ENCODE assay signal across 24 cellular contexts in the genomic region with DNA sequence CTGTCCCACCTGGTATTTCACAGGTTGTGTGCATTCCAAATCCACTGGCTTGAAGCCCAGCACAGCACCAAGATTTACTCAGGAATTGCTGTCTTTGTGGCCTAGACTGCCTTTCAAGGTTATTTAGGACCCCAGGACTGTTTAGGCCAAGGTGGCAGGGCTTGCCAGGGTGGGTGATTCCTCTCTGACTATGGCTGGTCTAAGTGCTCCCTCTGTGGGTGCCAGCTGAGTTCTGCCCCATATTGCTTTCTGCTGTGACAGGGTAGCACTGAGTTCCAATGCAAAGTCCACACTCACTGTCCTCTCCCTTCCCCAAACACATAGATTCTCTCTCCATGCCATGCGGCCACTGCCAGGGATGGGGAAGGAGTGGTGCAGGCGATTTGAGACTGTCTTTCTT.
DNase-seq lines count a peak whose midpoint lies in the region; ATAC-seq, FAIRE-seq and TF ChIP-seq lines count a peak whose summit lies in the region.
"Had no signal": no experiment of that assay in that cellular context is flagged by ENCODE, and none has a peak within 500 bp of the region (broad histone marks: within the 10 kb centered on the region; RNA-seq: fewer than 3 reads in every experiment).

No MANE protein-coding gene starts in this region.

- H3K9ac ChIP-seq in OCI-LY1 (ENCODE audit: low read length) = no peak overlapping the region
- H3K9ac ChIP-seq: BLaER1 treated with 17β-estradiol and CSF1 and Interleukin-3, amounts not matched to agents 10 nM and 100 nM had no signal

- H4K20me1 ChIP-seq in OCI-LY1 (ENCODE audit: insufficient read depth, low read length) = no peaks in the 10 kb centered on the region
- H4K20me1 ChIP-seq: BLaER1 treated with 17β-estradiol and CSF1 and Interleukin-3, amounts not matched to agents 10 nM and 100 nM had no signal

- H3K4me1 ChIP-seq in OCI-LY1 (ENCODE audit: insufficient read depth, low read length, severe bottlenecking) = no peaks in the 10 kb centered on the region
- no peaks in the 10 kb centered on the region for H3K4me1 ChIP-seq in upper lobe of right lung
- H3K4me1 ChIP-seq: BLaER1 treated with 17β-estradiol and CSF1 and Interleukin-3, amounts not matched to agents 10 nM and 100 nM; Caco-2 had no signal

- no peaks in the 10 kb centered on the region for H3F3A ChIP-seq in OCI-LY1 (ENCODE audit: insufficient read depth, low read length)

- no peak for DNase-seq in GM12891 (ENCODE audit: insufficient read length, low spot score)
- no peak for DNase-seq in choroid plexus epithelial cell (ENCODE audit: low read depth)
- no peak for DNase-seq in upper lobe of right lung
- DNase-seq in NCI-H2171 (lab: John Stamatoyannopoulos, UW) = no peak
- no peak for DNase-seq in activated naive CD4-positive, alpha-beta T cell treated with Interleukin-2 at 50 U/mL for 16 hours
- DNase-seq: Caco-2; CD4-positive, alpha-beta memory T cell; DMS153; GOT3; KBM-7; MM.1S; NCI-H1048; NCI-H1417 treated with DMSO at 0.1 percent for 48 hours; NCI-H187; SHP77 treated with DMSO at 0.1 percent for 48 hours had no signal

- no peak for TF ChIP-seq POLR2A in GM12891 (IDR thresholded peaks at IDR 0.05; ENCODE audit: low read depth, low read length)

- peak; percentile 23 for FAIRE-seq in GM12891 (lab: Jason Lieb, UNC)
- FAIRE-seq: GM12892, HepG2 had no signal

- H3K27me3 ChIP-seq in OCI-LY1 (ENCODE audit: insufficient read depth, low read length) (no peaks in the 10 kb centered on the region), upper lobe of right lung (no peaks in the 10 kb centered on the region)
- H3K27me3 ChIP-seq: BLaER1 treated with 17β-estradiol and CSF1 and Interleukin-3, amounts not matched to agents 10 nM and 100 nM had no signal

- no peaks in the 10 kb centered on the region for H3K9me2 ChIP-seq in OCI-LY1 (ENCODE audit: low read depth, low read length)

- no peak overlapping the region for H2AFZ ChIP-seq in OCI-LY1 (ENCODE audit: low read length)

- intact Hi-C loops in upper lobe of right lung (cut with DNase I) = no loop called here

- H3K36me3 ChIP-seq in OCI-LY1 (ENCODE audit: insufficient read depth, low read length) (no peaks in the 10 kb centered on the region), upper lobe of right lung (no peaks in the 10 kb centered on the region)
- H3K36me3 ChIP-seq: BLaER1 treated with 17β-estradiol and CSF1 and Interleukin-3, amounts not matched to agents 10 nM and 100 nM had no signal

- H3K9me3 ChIP-seq in OCI-LY1 (ENCODE audit: low read length) (no peaks in the 10 kb centered on the region), upper lobe of right lung (no peaks in the 10 kb centered on the region)

- H3K27ac ChIP-seq in OCI-LY1 (ENCODE audit: low read depth, low read length, poor library complexity, severe bottlenecking) (no peak overlapping the region), upper lobe of right lung (no peak overlapping the region)
- H3K27ac ChIP-seq: BLaER1 treated with 17β-estradiol and CSF1 and Interleukin-3, amounts not matched to agents 10 nM and 100 nM; HL-60; RWPE1; SK-N-MC had no signal

- no peak overlapping the region for H3K4me2 ChIP-seq in OCI-LY1 (ENCODE audit: low read length)
- H3K4me2 ChIP-seq: BLaER1 treated with 17β-estradiol and CSF1 and Interleukin-3, amounts not matched to agents 10 nM and 100 nM had no signal

- peak; percentile 46 for ATAC-seq in upper lobe of right lung
- ATAC-seq in HG03175 (IDR thresholded peaks at IDR 0.05; ENCODE audit: unreplicated experiment) = no peak
- ATAC-seq: HepG2, PC-3 had no signal

- TF ChIP-seq CTCF in OCI-LY1 (IDR thresholded peaks at IDR 0.05; ENCODE audit: low read length) = peak; percentile 41
- TF ChIP-seq CTCF in choroid plexus epithelial cell (conservative IDR thresholded peaks at IDR 0.05; ENCODE audit: low read depth, low read length) = peak; percentile 12
- no peak for TF ChIP-seq CTCF in upper lobe of right lung (IDR thresholded peaks at IDR 0.05)

- H3K4me3 ChIP-seq in OCI-LY1 (ENCODE audit: low read depth, low read length, poor library complexity, severe bottlenecking) (no peak overlapping the region), choroid plexus epithelial cell (ENCODE audit: low read depth, low read length) (no peak overlapping the region), upper lobe of right lung (no peak overlapping the region)
- H3K4me3 ChIP-seq: BLaER1 treated with 17β-estradiol and CSF1 and Interleukin-3, amounts not matched to agents 10 nM and 100 nM; SK-N-MC had no signal

- no peaks in the 10 kb centered on the region for H3K79me2 ChIP-seq in OCI-LY1 (ENCODE audit: insufficient read depth, low read length)

TF ChIP-seq in GM12891, 5 proteins besides CTCF, POLR2A, EP300 and RAD21:
- TF ChIP-seq POLR2AphosphoS5 (IDR thresholded peaks at IDR 0.05; ENCODE audit: low read depth, low read length) = no peak
- no peak for TF ChIP-seq PAX5 (IDR thresholded peaks at IDR 0.05; ENCODE audit: insufficient read depth, low read length, severe bottlenecking)
- TF ChIP-seq SPI1 (IDR thresholded peaks at IDR 0.05; ENCODE audit: low read depth, low read length) = no peak
- no peak for TF ChIP-seq TAF1 (IDR thresholded peaks at IDR 0.05; ENCODE audit: low read depth, low read length)
- no peak for TF ChIP-seq POU2F2 (IDR thresholded peaks at IDR 0.05; ENCODE audit: low read depth, low read length)
TF ChIP-seq in GM12891: peak in this region for 0.
